1 cellular context compared by ENCODE assay signal in genomic region chr4:109702950-109703663, GRCh38.
TF ChIP-seq lines count a peak whose summit lies in the region.

Gene CASP6 (minus strand): TSS chr4:109703445. CDS start chr4:109703395, 50 bp downstream.

TF ChIP-seq in HEK293, 187 proteins besides CTCF, POLR2A, EP300 and RAD21 (continued from another document):
- TF ChIP-seq ZNF639 (tag by site-specific recombination; IDR thresholded peaks at IDR 0.05) (no peak), ZNF302 (tag by site-specific recombination; IDR thresholded peaks at IDR 0.05; ENCODE audit: low read depth) (no peak), ZNF837 (tag by site-specific recombination; IDR thresholded peaks at IDR 0.05) (no peak), MEIS1 (CRISPR knock-in tag; IDR thresholded peaks at IDR 0.05; ENCODE audit: borderline replicate concordance) (no peak), ZNF404 (tag by site-specific recombination; IDR thresholded peaks at IDR 0.05) (no peak), WT1 (tag by site-specific recombination; IDR thresholded peaks at IDR 0.05) (no peak), ZNF350 (tag by site-specific recombination; IDR thresholded peaks at IDR 0.05) (no peak), ZNF311 (tag by site-specific recombination; IDR thresholded peaks at IDR 0.05; ENCODE audit: borderline replicate concordance) (no peak), ZNF2 (tag by site-specific recombination; IDR thresholded peaks at IDR 0.05) (no peak), ZNF23 (tag by site-specific recombination; IDR thresholded peaks at IDR 0.05; ENCODE audit: borderline replicate concordance) (no peak), ZSCAN5A (tag by site-specific recombination; IDR thresholded peaks at IDR 0.05) (no peak), HOXD13 (CRISPR knock-in tag; IDR thresholded peaks at IDR 0.05; ENCODE audit: borderline replicate concordance) (no peak), ZNF629 (tag by site-specific recombination; IDR thresholded peaks at IDR 0.05) (no peak), ZNF529 (tag by site-specific recombination; IDR thresholded peaks at IDR 0.05; ENCODE audit: insufficient replicate concordance) (no peak), ZBTB20 (tag by site-specific recombination; IDR thresholded peaks at IDR 0.05) (peak; percentile 84; the same call in 1 of the 2 replicates), ZNF555 (tag by site-specific recombination; conservative IDR thresholded peaks at IDR 0.05) (no peak), ZNF692 (tag by site-specific recombination; IDR thresholded peaks at IDR 0.05) (peak; percentile 63; the same call in 1 of the 2 replicates), ZNF530 (tag by site-specific recombination; IDR thresholded peaks at IDR 0.05; ENCODE audit: low read depth) (no peak), IKZF3 (tag by site-specific recombination; IDR thresholded peaks at IDR 0.05) (peak; percentile 60; the same call in 1 of the 2 replicates), ZNF76 (tag by site-specific recombination; IDR thresholded peaks at IDR 0.05; ENCODE audit: borderline replicate concordance, low read depth) (no peak; the same call in 1 of the 2 replicates), SCRT2 (tag by site-specific recombination; IDR thresholded peaks at IDR 0.05) (peak; percentile 92), ZNF610 (tag by site-specific recombination; IDR thresholded peaks at IDR 0.05; ENCODE audit: borderline replicate concordance) (peak; percentile 55; the same call in 1 of the 2 replicates), SCRT1 (tag by site-specific recombination; IDR thresholded peaks at IDR 0.05; ENCODE audit: borderline replicate concordance) (peak; percentile 47; the same call in 1 of the 2 replicates), ZNF707 (tag by site-specific recombination; IDR thresholded peaks at IDR 0.05) (no peak), ZIC2 (tag by site-specific recombination; IDR thresholded peaks at IDR 0.05) (peak; percentile 90), ZBTB17 (tag by site-specific recombination; IDR thresholded peaks at IDR 0.05) (peak; percentile 65; the same call in 1 of the 2 replicates), KLF9 (tag by site-specific recombination; IDR thresholded peaks at IDR 0.05; ENCODE audit: low read depth) (peak; percentile 85), ZXDB (tag by site-specific recombination; IDR thresholded peaks at IDR 0.05) (0 out of 2 replicates have a peak, but pooled peaks have one; percentile 54), ZNF416 (tag by site-specific recombination; IDR thresholded peaks at IDR 0.05) (no peak), SETDB1 (IDR thresholded peaks at IDR 0.05; ENCODE audit: insufficient read length, low read length) (no peak), ZNF132 (tag by site-specific recombination; IDR thresholded peaks at IDR 0.05; ENCODE audit: borderline replicate concordance) (no peak)
- TF ChIP-seq, protein P1, sequence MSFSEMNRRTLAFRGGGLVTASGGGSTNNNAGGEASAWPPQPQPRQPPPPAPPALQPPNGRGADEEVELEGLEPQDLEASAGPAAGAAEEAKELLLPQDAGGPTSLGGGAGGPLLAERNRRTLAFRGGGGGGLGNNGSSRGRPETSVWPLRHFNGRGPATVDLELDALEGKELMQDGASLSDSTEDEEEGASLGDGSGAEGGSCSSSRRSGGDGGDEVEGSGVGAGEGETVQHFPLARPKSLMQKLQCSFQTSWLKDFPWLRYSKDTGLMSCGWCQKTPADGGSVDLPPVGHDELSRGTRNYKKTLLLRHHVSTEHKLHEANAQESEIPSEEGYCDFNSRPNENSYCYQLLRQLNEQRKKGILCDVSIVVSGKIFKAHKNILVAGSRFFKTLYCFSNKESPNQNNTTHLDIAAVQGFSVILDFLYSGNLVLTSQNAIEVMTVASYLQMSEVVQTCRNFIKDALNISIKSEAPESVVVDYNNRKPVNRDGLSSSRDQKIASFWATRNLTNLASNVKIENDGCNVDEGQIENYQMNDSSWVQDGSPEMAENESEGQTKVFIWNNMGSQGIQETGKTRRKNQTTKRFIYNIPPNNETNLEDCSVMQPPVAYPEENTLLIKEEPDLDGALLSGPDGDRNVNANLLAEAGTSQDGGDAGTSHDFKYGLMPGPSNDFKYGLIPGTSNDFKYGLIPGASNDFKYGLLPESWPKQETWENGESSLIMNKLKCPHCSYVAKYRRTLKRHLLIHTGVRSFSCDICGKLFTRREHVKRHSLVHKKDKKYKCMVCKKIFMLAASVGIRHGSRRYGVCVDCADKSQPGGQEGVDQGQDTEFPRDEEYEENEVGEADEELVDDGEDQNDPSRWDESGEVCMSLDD (tag by site-specific recombination; IDR thresholded peaks at IDR 0.05), result 0 out of 2 replicates have a peak, but pooled peaks have one; percentile 18
- TF ChIP-seq, protein P2, sequence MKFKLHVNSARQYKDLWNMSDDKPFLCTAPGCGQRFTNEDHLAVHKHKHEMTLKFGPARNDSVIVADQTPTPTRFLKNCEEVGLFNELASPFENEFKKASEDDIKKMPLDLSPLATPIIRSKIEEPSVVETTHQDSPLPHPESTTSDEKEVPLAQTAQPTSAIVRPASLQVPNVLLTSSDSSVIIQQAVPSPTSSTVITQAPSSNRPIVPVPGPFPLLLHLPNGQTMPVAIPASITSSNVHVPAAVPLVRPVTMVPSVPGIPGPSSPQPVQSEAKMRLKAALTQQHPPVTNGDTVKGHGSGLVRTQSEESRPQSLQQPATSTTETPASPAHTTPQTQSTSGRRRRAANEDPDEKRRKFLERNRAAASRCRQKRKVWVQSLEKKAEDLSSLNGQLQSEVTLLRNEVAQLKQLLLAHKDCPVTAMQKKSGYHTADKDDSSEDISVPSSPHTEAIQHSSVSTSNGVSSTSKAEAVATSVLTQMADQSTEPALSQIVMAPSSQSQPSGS (tag by site-specific recombination; IDR thresholded peaks at IDR 0.05; ENCODE audit: low read depth), result no peak
- TF ChIP-seq, protein P3, sequence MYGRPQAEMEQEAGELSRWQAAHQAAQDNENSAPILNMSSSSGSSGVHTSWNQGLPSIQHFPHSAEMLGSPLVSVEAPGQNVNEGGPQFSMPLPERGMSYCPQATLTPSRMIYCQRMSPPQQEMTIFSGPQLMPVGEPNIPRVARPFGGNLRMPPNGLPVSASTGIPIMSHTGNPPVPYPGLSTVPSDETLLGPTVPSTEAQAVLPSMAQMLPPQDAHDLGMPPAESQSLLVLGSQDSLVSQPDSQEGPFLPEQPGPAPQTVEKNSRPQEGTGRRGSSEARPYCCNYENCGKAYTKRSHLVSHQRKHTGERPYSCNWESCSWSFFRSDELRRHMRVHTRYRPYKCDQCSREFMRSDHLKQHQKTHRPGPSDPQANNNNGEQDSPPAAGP (tag by site-specific recombination; IDR thresholded peaks at IDR 0.05), result peak; percentile 48; the same call in 1 of the 2 replicates
